ENCODE assay signal across 24 cellular contexts in genomic region chr3:72151465-72152238, GRCh38.
DNase-seq lines count a peak whose midpoint lies in the region; ATAC-seq and TF ChIP-seq lines count a peak whose summit lies in the region.
"Had no signal": no experiment of that assay in that cellular context is flagged by ENCODE, and none has a peak within 500 bp of the region (broad histone marks: within the 10 kb centered on the region; RNA-seq: fewer than 3 reads in every experiment).

No MANE protein-coding gene starts in this region.

- H3K4me3 Mint-ChIP-seq in activated CD4-positive, alpha-beta T cell treated with anti-CD3 and anti-CD28 coated beads for 36 hours, result no peak overlapping the region
- H3K4me3 Mint-ChIP-seq: activated CD4-positive, alpha-beta T cell treated with anti-CD3 and anti-CD28 coated beads, Interleukin-2, amount 10 ng/mL, durations not matched to agents 24 days and 14 days; T-helper 2 cell treated with Interferon-gamma antibody and Interleukin-4, amounts not matched to agents 5 μg/mL and 100 μg/mL, for 36 hours had no signal

- no peaks in the 10 kb centered on the region for H3K36me3 Mint-ChIP-seq in activated CD4-positive, alpha-beta T cell treated with anti-CD3 and anti-CD28 coated beads for 36 hours (ENCODE audit: low read depth)

- H3K27ac ChIP-seq in Peyer's patch (peak overlapping the region in 3 of 4 donors; percentile 28 to 75 (median 64)), duodenal mucosa (ENCODE audit: low read depth, low read length) (peak overlapping the region; percentile 10), muscle layer of colon (ENCODE audit: low read depth, low read length) (peak overlapping the region; percentile 48), transverse colon (peak overlapping the region; percentile 80 to 87 (median 84))
- H3K27ac ChIP-seq: BLaER1 treated with 17β-estradiol and CSF1 and Interleukin-3, amounts not matched to agents 10 nM and 100 nM; neutrophil; psoas muscle had no signal

- H3K4me1 ChIP-seq in Peyer's patch (peaks cover 0 to 41% (median 6%) of the 10 kb centered on the region in 4 donors), duodenal mucosa (ENCODE audit: control insufficient read depth in 1 of 2, insufficient read depth in 2 of 2, low read length in 2 of 2) (peaks cover 48 to 49% of the 10 kb centered on the region in 2 donors), muscle layer of colon (ENCODE audit: insufficient read depth, low read length) (peaks cover 37% of the 10 kb centered on the region), transverse colon (peaks cover 18 to 51% (median 44%) of the 10 kb centered on the region in 4 donors)
- H3K4me1 ChIP-seq: BLaER1 treated with 17β-estradiol and CSF1 and Interleukin-3, amounts not matched to agents 10 nM and 100 nM had no signal

- TF ChIP-seq EP300 in transverse colon (IDR thresholded peaks at IDR 0.05; ENCODE audit: low read depth), result no peak

- H3K4me3 ChIP-seq in Peyer's patch (peak overlapping the region in 1 of 4 donors; percentile 4), duodenal mucosa (ENCODE audit: low read depth in 1 of 2, low read length in 2 of 2) (peak overlapping the region; percentile 33 to 44), muscle layer of colon (ENCODE audit: low read depth in 1 of 2, low read length in 2 of 2) (no peak overlapping the region), transverse colon (no peak overlapping the region)
- H3K4me3 ChIP-seq: BLaER1 treated with 17β-estradiol and CSF1 and Interleukin-3, amounts not matched to agents 10 nM and 100 nM; GM12878; lung had no signal

- H3K36me3 ChIP-seq in Peyer's patch (no peaks in the 10 kb centered on the region), duodenal mucosa (ENCODE audit: control insufficient read depth in 1 of 2, insufficient read depth in 2 of 2, low read length in 2 of 2) (no peaks in the 10 kb centered on the region), muscle layer of colon (ENCODE audit: insufficient read depth, low read length) (no peaks in the 10 kb centered on the region), transverse colon (no peaks in the 10 kb centered on the region)
- H3K36me3 ChIP-seq: BLaER1 treated with 17β-estradiol and CSF1 and Interleukin-3, amounts not matched to agents 10 nM and 100 nM; neutrophil; upper lobe of right lung had no signal

- H3K27me3 ChIP-seq in Peyer's patch (no peaks in the 10 kb centered on the region), duodenal mucosa (ENCODE audit: control insufficient read depth in 1 of 2, insufficient read depth in 2 of 2, low read length in 2 of 2) (no peaks in the 10 kb centered on the region), muscle layer of colon (ENCODE audit: control insufficient read depth in 1 of 2, insufficient read depth in 2 of 2, low read length in 2 of 2) (no peaks in the 10 kb centered on the region), transverse colon (no peaks in the 10 kb centered on the region)
- H3K27me3 ChIP-seq: BLaER1 treated with 17β-estradiol and CSF1 and Interleukin-3, amounts not matched to agents 10 nM and 100 nM; neutrophil; upper lobe of right lung had no signal

- TF ChIP-seq POLR2A in Peyer's patch (IDR thresholded peaks at IDR 0.05) (no peak), transverse colon (IDR thresholded peaks at IDR 0.05) (no peak)

- intact Hi-C loops in transverse colon (cut with DNase I; ENCODE audit: low total_unique reads), result no loop called here
- intact Hi-C loops in activated CD4-positive, alpha-beta T cell treated with anti-CD3 and anti-CD28 coated beads for 36 hours (cut with DNase I, micrococcal nuclease), result no loop called here

- POLR2A ChIA-PET in activated CD4-positive, alpha-beta T cell treated with anti-CD3 and anti-CD28 coated beads for 36 hours (lab: Charles Lee), result no interaction called here

- H3K9me3 ChIP-seq in Peyer's patch, result peaks cover 0 to 3% (median 0%) of the 10 kb centered on the region in 4 donors
- H3K9me3 ChIP-seq in duodenal mucosa (ENCODE audit: control insufficient read depth in 1 of 2, low read length in 2 of 2), result peaks cover 0 to 3% of the 10 kb centered on the region in 2 donors
- H3K9me3 ChIP-seq in muscle layer of colon (ENCODE audit: low read length), result no peaks in the 10 kb centered on the region
- no peaks in the 10 kb centered on the region for H3K9me3 ChIP-seq in transverse colon
- H3K9me3 ChIP-seq: neutrophil, psoas muscle, upper lobe of right lung had no signal

- no peak for DNase-seq in Peyer's patch
- DNase-seq in transverse colon, result peak; percentile 56
- DNase-seq in NCI-H2196 treated with DMSO at 0.1 percent for 48 hours (lab: John Stamatoyannopoulos, UW; ENCODE audit: unreplicated experiment), result no peak
- no peak for DNase-seq in activated CD4-positive, alpha-beta T cell treated with anti-CD3 and anti-CD28 coated beads for 36 hours
- DNase-seq: activated CD4-positive, alpha-beta T cell treated with anti-CD3 and anti-CD28 coated beads, Interleukin-2, amount 10 ng/mL, durations not matched to agents 24 days and 14 days; activated gamma-delta T cell treated with Interleukin-2 at 50 U/mL for 16 hours; activated T-cell treated with anti-CD3 and anti-CD28 coated beads, Interleukin-2, amount 50 U/mL, for 1 hour; cerebellar nuclear complex; HFFc6; Kasumi-1; MV-4-11; psoas muscle; stimulated activated CD8-positive, alpha-beta memory T cell treated with anti-CD3 and anti-CD28 coated beads, Interleukin-4, amount 100 ng/mL, for 48 hours; upper lobe of right lung had no signal

- ATAC-seq in GM19452 (IDR thresholded peaks at IDR 0.05; ENCODE audit: unreplicated experiment) (no peak), HG03039 (IDR thresholded peaks at IDR 0.05; ENCODE audit: unreplicated experiment) (no peak)
- no peak for ATAC-seq in activated CD4-positive, alpha-beta T cell treated with anti-CD3 and anti-CD28 coated beads for 36 hours
- ATAC-seq: GM12878, Panc1 had no signal

- in situ Hi-C loops in transverse colon (cut with MboI; ENCODE audit: low pct_ligation_motif_present in 1 of 4, low pct_unique_long_range_greater_than_20kb in 1 of 4, low sequenced_read_pairs in 3 of 4), result no loop called here

- H3K9me3 Mint-ChIP-seq in activated CD4-positive, alpha-beta T cell treated with anti-CD3 and anti-CD28 coated beads for 36 hours (ENCODE audit: low read depth), result peaks cover 6% of the 10 kb centered on the region
- H3K9me3 Mint-ChIP-seq: HFFc6 had no signal

- WGBS in transverse colon (ENCODE audit: low coverage in 1 of 2), 2 donors, result 63 to 70% methylated on average over 3 to 9 of the region's 9 CpGs

- H3K9ac ChIP-seq in duodenal mucosa (ENCODE audit: low read depth in 1 of 2, low read length in 2 of 2) (no peak overlapping the region), muscle layer of colon (ENCODE audit: low read length) (no peak overlapping the region)
- H3K9ac ChIP-seq: BLaER1 treated with 17β-estradiol and CSF1 and Interleukin-3, amounts not matched to agents 10 nM and 100 nM had no signal

- no peak overlapping the region for H3K27ac Mint-ChIP-seq in activated CD4-positive, alpha-beta T cell treated with anti-CD3 and anti-CD28 coated beads for 36 hours
- H3K27ac Mint-ChIP-seq: activated CD4-positive, alpha-beta T cell treated with anti-CD3 and anti-CD28 coated beads, Interleukin-2, amount 10 ng/mL, durations not matched to agents 24 days and 14 days; HFFc6 had no signal

- H3K4me1 Mint-ChIP-seq in activated CD4-positive, alpha-beta T cell treated with anti-CD3 and anti-CD28 coated beads for 36 hours, result no peaks in the 10 kb centered on the region
- H3K4me1 Mint-ChIP-seq: activated CD4-positive, alpha-beta T cell treated with anti-CD3 and anti-CD28 coated beads, Interleukin-2, amount 10 ng/mL, durations not matched to agents 24 days and 14 days had no signal

- CTCF ChIA-PET in activated CD4-positive, alpha-beta T cell treated with anti-CD3 and anti-CD28 coated beads for 36 hours (lab: Charles Lee), result interaction anchor here (0.7 to 0.8 kb wide), 2 partner anchors 10 to 49 kb away, joined by 3 to 4 read pairs; no protein-coding TSS in a partner anchor

- H3K27me3 Mint-ChIP-seq in activated CD4-positive, alpha-beta T cell treated with anti-CD3 and anti-CD28 coated beads for 36 hours, result peaks cover 5% of the 10 kb centered on the region
- H3K27me3 Mint-ChIP-seq: activated CD4-positive, alpha-beta T cell treated with anti-CD3 and anti-CD28 coated beads, Interleukin-2, amount 10 ng/mL, durations not matched to agents 24 days and 14 days had no signal

- TF ChIP-seq CTCF in Peyer's patch (IDR thresholded peaks at IDR 0.05) (peak in 3 of 6 experiments; percentile 15 to 24 (median 18)), transverse colon (IDR thresholded peaks at IDR 0.05) (peak in 4 of 5 experiments; percentile 8 to 39 (median 23))

Comparison
In these comparisons a context has a peak if more than half of its experiments do, and no peak if none do; other contexts are left out.
1. H3K27ac ChIP-seq: peak in every context shown above with its lines; median percentile 84 in transverse colon; 64 in Peyer's patch; 48 in muscle layer of colon; 10 in duodenal mucosa.
2. H3K4me3 ChIP-seq: peak in duodenal mucosa (2 of 2); none in muscle layer of colon (0 of 2) and transverse colon (0 of 4).